Comparison of ENCODE assay signal across 24 cellular contexts in genomic region chr17:74637912-74638311, GRCh38. TPM values are rescaled to one million over a fixed set of nuclear protein-coding genes. Genes with fewer than 3 reads are reported as not detected.
"Had no signal": no experiment of that assay in that cellular context is flagged by ENCODE, and none has a peak within 500 bp of the region (broad histone marks: within the 10 kb centered on the region; RNA-seq: fewer than 3 reads in every experiment).

No MANE protein-coding gene starts in this region.

- H3K27me3 ChIP-seq: ascending aorta, right atrium auricular region, vagina had no signal

- H3K4me1 ChIP-seq: ascending aorta, breast epithelium, gastrocnemius medialis, right atrium auricular region, vagina had no signal

- H3K4me3 ChIP-seq: ascending aorta, breast epithelium, gastrocnemius medialis, heart left ventricle, mucosa of descending colon, right atrium auricular region, skin epidermis, transverse colon, vagina had no signal

- H3K4me3 Mint-ChIP-seq: activated naive CD4-positive, alpha-beta T cell treated with anti-CD3 and anti-CD28 coated beads, Interleukin-2, amount 10 ng/mL, durations not matched to agents 7 days and 5 days; activated T-helper 17 cell treated with anti-CD3 and anti-CD28 coated beads, Interleukin-2, amount 50 U/mL, for 72 hours; naive thymus-derived CD8-positive, alpha-beta T cell had no signal

- H3K9me3 Mint-ChIP-seq: activated naive CD4-positive, alpha-beta T cell treated with anti-CD3 and anti-CD28 coated beads, Interleukin-2, amount 10 ng/mL, durations not matched to agents 7 days and 5 days; activated T-helper 17 cell treated with anti-CD3 and anti-CD28 coated beads, Interleukin-2, amount 50 U/mL, for 72 hours; naive thymus-derived CD8-positive, alpha-beta T cell had no signal

- H3K9me3 ChIP-seq: ascending aorta, breast epithelium, gastrocnemius medialis, heart left ventricle, mucosa of descending colon, right atrium auricular region, transverse colon, vagina had no signal

- H3K27ac ChIP-seq: ascending aorta, breast epithelium, gastrocnemius medialis, heart left ventricle, right atrium auricular region, skin epidermis, transverse colon, vagina, VCaP had no signal

- DNase-seq: activated CD4-positive, alpha-beta T cell treated with anti-CD3 and anti-CD28 coated beads for 1 hour; activated CD4-positive, alpha-beta T cell treated with anti-CD3 and anti-CD28 coated beads, Interleukin-2, amount 50 U/mL, for 4 hours; activated naive CD4-positive, alpha-beta T cell treated with anti-CD3 and anti-CD28 coated beads, Interleukin-2, amount 10 ng/mL, durations not matched to agents 7 days and 5 days; erythroblast; gastrocnemius medialis; heart left ventricle; left colon; mucosa of descending colon; naive thymus-derived CD8-positive, alpha-beta T cell; stimulated activated CD4-positive, alpha-beta T cell treated with anti-CD3 and anti-CD28 coated beads, Interleukin-4, amount 100 ng/mL, for 24 hours; stimulated activated naive CD4-positive, alpha-beta T cell; transverse colon had no signal

- H3K36me3 ChIP-seq: ascending aorta, breast epithelium, gastrocnemius medialis, heart left ventricle, right atrium auricular region, transverse colon, vagina had no signal

- H3K27ac Mint-ChIP-seq: activated naive CD4-positive, alpha-beta T cell treated with anti-CD3 and anti-CD28 coated beads, Interleukin-2, amount 10 ng/mL, durations not matched to agents 7 days and 5 days; activated T-helper 17 cell treated with anti-CD3 and anti-CD28 coated beads, Interleukin-2, amount 50 U/mL, for 72 hours had no signal

- ATAC-seq: gastrocnemius medialis; heart left ventricle; left colon; mucosa of descending colon; naive thymus-derived CD8-positive, alpha-beta T cell had no signal

RNA-seq across cellular contexts. Expression of gene CD300E, which starts 14.4 kb away (rescaled TPM):
- total RNA-seq: activated T-helper 17 cell treated with anti-CD3 and anti-CD28 coated beads, Interleukin-2, amount 50 U/mL, for 72 hours; chondrocyte; dermis microvascular lymphatic vessel endothelial cell; lung microvascular endothelial cell; naive thymus-derived CD8-positive, alpha-beta T cell had no signal

RNA-seq across cellular contexts. Expression of gene CD300LD, which starts 45.8 kb away (rescaled TPM):
- total RNA-seq: activated T-helper 17 cell treated with anti-CD3 and anti-CD28 coated beads, Interleukin-2, amount 50 U/mL, for 72 hours; ascending aorta; breast epithelium; chondrocyte; dermis microvascular lymphatic vessel endothelial cell; gastrocnemius medialis; heart left ventricle; left colon; lung microvascular endothelial cell; mucosa of descending colon; naive thymus-derived CD8-positive, alpha-beta T cell; posterior vena cava; right atrium auricular region; subcutaneous adipose tissue; transverse colon; vagina had no signal
- polyA plus RNA-seq: heart left ventricle; naive thymus-derived CD8-positive, alpha-beta T cell had no signal
